12 cellular contexts compared by ENCODE assay signal in the genomic region with DNA sequence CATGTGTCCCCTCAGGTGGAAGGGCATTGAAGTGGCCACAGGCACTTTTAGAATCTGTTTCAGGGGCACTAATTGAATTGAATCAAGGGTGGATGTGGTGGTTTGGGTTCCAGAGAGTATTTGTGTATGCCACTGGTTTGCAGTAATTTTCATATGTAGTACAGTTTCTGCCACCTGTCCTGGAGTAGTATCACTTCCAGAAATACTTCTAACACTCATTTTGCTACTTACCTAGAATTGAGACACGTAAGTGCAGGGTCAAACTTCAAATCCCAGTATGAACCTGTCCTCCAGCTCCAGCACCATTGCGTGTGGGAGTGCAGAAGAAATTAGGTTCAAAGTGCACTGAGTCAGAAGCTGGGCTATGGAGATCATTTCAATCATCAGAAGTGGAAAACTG. TPM values are rescaled to one million over a fixed set of nuclear protein-coding genes. Genes with fewer than 3 reads are reported as not detected.
DNase-seq lines count a peak whose midpoint lies in the region; ATAC-seq and TF ChIP-seq lines count a peak whose summit lies in the region.
"Had no signal": no experiment of that assay in that cellular context is flagged by ENCODE, and none has a peak within 500 bp of the region (broad histone marks: within the 10 kb centered on the region; RNA-seq: fewer than 3 reads in every experiment).

No MANE protein-coding gene starts in this region.

- no peak for ATAC-seq in natural killer cell treated with Interleukin-12 subunit alpha and Interleukin-12 subunit beta and Interleukin-15 and Interleukin-18, amount 100 ng/mL, for 72 hours
- ATAC-seq in natural killer cell: no peak
- ATAC-seq in HG03066 (IDR thresholded peaks at IDR 0.05; ENCODE audit: low read depth, unreplicated experiment): peak; percentile 51
- peak; percentile 62 for ATAC-seq in activated T-helper 17 cell treated with anti-CD3 and anti-CD28 coated beads, Interleukin-2, amount 50 U/mL, for 72 hours (replicated peaks)
- ATAC-seq: activated CD8-positive, alpha-beta T cell treated with anti-CD3 and anti-CD28 coated beads for 36 hours had no signal

- H3K4me1 Mint-ChIP-seq in natural killer cell treated with Interleukin-12 subunit alpha and Interleukin-12 subunit beta and Interleukin-15 and Interleukin-18, amount 100 ng/mL, for 72 hours (ENCODE audit: low read depth in 2 of 2): peaks cover 24 to 29% of the 10 kb centered on the region in 2 donors
- H3K4me1 Mint-ChIP-seq in natural killer cell (peaks cover 28 to 30% of the 10 kb centered on the region in 2 donors), type B pancreatic cell (ENCODE audit: unreplicated experiment) (peaks cover 28% of the 10 kb centered on the region)
- peaks cover 23% of the 10 kb centered on the region for H3K4me1 Mint-ChIP-seq in activated T-helper 17 cell treated with anti-CD3 and anti-CD28 coated beads, Interleukin-2, amount 50 U/mL, for 72 hours

- peaks cover 14 to 16% of the 10 kb centered on the region in 2 donors for H3K27me3 Mint-ChIP-seq in natural killer cell treated with Interleukin-12 subunit alpha and Interleukin-12 subunit beta and Interleukin-15 and Interleukin-18, amount 100 ng/mL, for 72 hours
- H3K27me3 Mint-ChIP-seq in natural killer cell (ENCODE audit: low read depth in 2 of 2) (peaks cover 18 to 30% of the 10 kb centered on the region in 2 donors), type B pancreatic cell (no peaks in the 10 kb centered on the region)
- peaks cover under 1% of the 10 kb centered on the region for H3K27me3 Mint-ChIP-seq in activated T-helper 17 cell treated with anti-CD3 and anti-CD28 coated beads, Interleukin-2, amount 50 U/mL, for 72 hours
- H3K27me3 Mint-ChIP-seq: activated CD8-positive, alpha-beta T cell treated with anti-CD3 and anti-CD28 coated beads for 36 hours had no signal

- H3K9me3 Mint-ChIP-seq in natural killer cell treated with Interleukin-12 subunit alpha and Interleukin-12 subunit beta and Interleukin-15 and Interleukin-18, amount 100 ng/mL, for 72 hours: no peaks in the 10 kb centered on the region
- no peaks in the 10 kb centered on the region for H3K9me3 Mint-ChIP-seq in natural killer cell
- H3K9me3 Mint-ChIP-seq in activated T-helper 17 cell treated with anti-CD3 and anti-CD28 coated beads, Interleukin-2, amount 50 U/mL, for 72 hours: peaks cover under 1% of the 10 kb centered on the region
- H3K9me3 Mint-ChIP-seq in type B pancreatic cell: no peaks in the 10 kb centered on the region
- H3K9me3 Mint-ChIP-seq: activated CD8-positive, alpha-beta T cell treated with anti-CD3 and anti-CD28 coated beads for 36 hours had no signal

- H3K36me3 Mint-ChIP-seq in natural killer cell treated with Interleukin-12 subunit alpha and Interleukin-12 subunit beta and Interleukin-15 and Interleukin-18, amount 100 ng/mL, for 72 hours: no peaks in the 10 kb centered on the region
- H3K36me3 Mint-ChIP-seq in natural killer cell (no peaks in the 10 kb centered on the region), type B pancreatic cell (no peaks in the 10 kb centered on the region)
- H3K36me3 Mint-ChIP-seq in activated T-helper 17 cell treated with anti-CD3 and anti-CD28 coated beads, Interleukin-2, amount 50 U/mL, for 72 hours (ENCODE audit: low read depth): no peaks in the 10 kb centered on the region

- no peak overlapping the region for H3K4me3 Mint-ChIP-seq in natural killer cell treated with Interleukin-12 subunit alpha and Interleukin-12 subunit beta and Interleukin-15 and Interleukin-18, amount 100 ng/mL, for 72 hours
- no peak overlapping the region for H3K4me3 Mint-ChIP-seq in natural killer cell
- H3K4me3 Mint-ChIP-seq in activated T-helper 17 cell treated with anti-CD3 and anti-CD28 coated beads, Interleukin-2, amount 50 U/mL, for 72 hours: no peak overlapping the region
- H3K4me3 Mint-ChIP-seq in type B pancreatic cell: no peak overlapping the region
- H3K4me3 Mint-ChIP-seq: activated CD8-positive, alpha-beta T cell treated with anti-CD3 and anti-CD28 coated beads for 36 hours had no signal

- intact Hi-C loops in natural killer cell (cut with micrococcal nuclease): loop anchor here (5.0 kb wide), 1 partner anchor 43 kb away; a partner anchor contains a TSS

- no peak for TF ChIP-seq CTCF in natural killer cell (IDR thresholded peaks at IDR 0.05)
- no peak for TF ChIP-seq CTCF in type B pancreatic cell (conservative IDR thresholded peaks at IDR 0.05)

- no peak overlapping the region for H3K27ac Mint-ChIP-seq in natural killer cell treated with Interleukin-12 subunit alpha and Interleukin-12 subunit beta and Interleukin-15 and Interleukin-18, amount 100 ng/mL, for 72 hours
- H3K27ac Mint-ChIP-seq in natural killer cell (no peak overlapping the region), type B pancreatic cell (peak overlapping the region; percentile 65)
- H3K27ac Mint-ChIP-seq in activated T-helper 17 cell treated with anti-CD3 and anti-CD28 coated beads, Interleukin-2, amount 50 U/mL, for 72 hours: no peak overlapping the region
- H3K27ac Mint-ChIP-seq: activated CD8-positive, alpha-beta T cell treated with anti-CD3 and anti-CD28 coated beads for 36 hours; activated naive CD4-positive, alpha-beta T cell treated with anti-CD3 and anti-CD28 coated beads, Interleukin-2, amount 50 U/mL, for 72 hours had no signal

- peak; percentile 16 for DNase-seq in natural killer cell treated with Interleukin-12 subunit alpha and Interleukin-12 subunit beta and Interleukin-15 and Interleukin-18, amount 100 ng/mL, for 72 hours (ENCODE audit: low spot score)
- DNase-seq in natural killer cell (no peak), type B pancreatic cell (ENCODE audit: extremely low spot score, unreplicated experiment) (no peak), occipital lobe (lab: John Stamatoyannopoulos, UW) (no peak), mucosa of gallbladder (ENCODE audit: low spot score) (no peak), DMS79 (lab: John Stamatoyannopoulos, UW) (no peak)
- DNase-seq: activated CD8-positive, alpha-beta T cell treated with anti-CD3 and anti-CD28 coated beads for 36 hours; central memory CD4-positive, alpha-beta T cell; mesenchymal stem cell had no signal

RNA-seq across cellular contexts. Expression of a gene that starts 26.8 kb away (rescaled TPM):
- total RNA-seq in natural killer cell treated with Interleukin-12 subunit alpha and Interleukin-12 subunit beta and Interleukin-15 and Interleukin-18, amount 100 ng/mL, for 72 hours: under 1 TPM in 1 of 2 donors, not detected in 1; 0.25 TPM
- total RNA-seq in natural killer cell (under 1 TPM in 1 of 3 donors, not detected in 2; 0.16 TPM), type B pancreatic cell (ENCODE audit: low replicate concordance) (2.1 and 5.2 TPM in 2 replicates), occipital lobe (0.16 TPM), mucosa of gallbladder (5.6 TPM)
- under 1 TPM in 1 of 2 donors, not detected in 1; 0.82 TPM for total RNA-seq in activated T-helper 17 cell treated with anti-CD3 and anti-CD28 coated beads, Interleukin-2, amount 50 U/mL, for 72 hours
- total RNA-seq: activated CD8-positive, alpha-beta T cell treated with anti-CD3 and anti-CD28 coated beads for 36 hours had no signal

RNA-seq across cellular contexts. Expression of a gene that starts 44.4 kb away (rescaled TPM):
- 10 to 100 TPM; 17.2 to 22.5 TPM for total RNA-seq in natural killer cell treated with Interleukin-12 subunit alpha and Interleukin-12 subunit beta and Interleukin-15 and Interleukin-18, amount 100 ng/mL, for 72 hours
- 10 to 100 TPM; 24.8 to 25.8 (median 25.3) TPM for total RNA-seq in natural killer cell
- 10 to 100 TPM in 1 of 2 donors, 1 to 10 TPM in 1; 3.8 to 17.7 TPM for total RNA-seq in activated T-helper 17 cell treated with anti-CD3 and anti-CD28 coated beads, Interleukin-2, amount 50 U/mL, for 72 hours
- 24.8 and 44.2 TPM in 2 replicates for total RNA-seq in type B pancreatic cell (ENCODE audit: low replicate concordance)
- 24.5 TPM for total RNA-seq in occipital lobe
- total RNA-seq in mucosa of gallbladder: 56.2 TPM

Comparison
In these comparisons a context has a peak if more than half of its experiments do, and no peak if none do; other contexts are left out.
1. ATAC-seq: peak in HG03066 (single experiment) and activated T-helper 17 cell treated with anti-CD3 and anti-CD28 coated beads, Interleukin-2, amount 50 U/mL, for 72 hours (single experiment); none in natural killer cell treated with Interleukin-12 subunit alpha and Interleukin-12 subunit beta and Interleukin-15 and Interleukin-18, amount 100 ng/mL, for 72 hours (0 of 2) and natural killer cell (0 of 3).